Comparison of ENCODE assay signal across 12 cellular contexts in the genomic region with DNA sequence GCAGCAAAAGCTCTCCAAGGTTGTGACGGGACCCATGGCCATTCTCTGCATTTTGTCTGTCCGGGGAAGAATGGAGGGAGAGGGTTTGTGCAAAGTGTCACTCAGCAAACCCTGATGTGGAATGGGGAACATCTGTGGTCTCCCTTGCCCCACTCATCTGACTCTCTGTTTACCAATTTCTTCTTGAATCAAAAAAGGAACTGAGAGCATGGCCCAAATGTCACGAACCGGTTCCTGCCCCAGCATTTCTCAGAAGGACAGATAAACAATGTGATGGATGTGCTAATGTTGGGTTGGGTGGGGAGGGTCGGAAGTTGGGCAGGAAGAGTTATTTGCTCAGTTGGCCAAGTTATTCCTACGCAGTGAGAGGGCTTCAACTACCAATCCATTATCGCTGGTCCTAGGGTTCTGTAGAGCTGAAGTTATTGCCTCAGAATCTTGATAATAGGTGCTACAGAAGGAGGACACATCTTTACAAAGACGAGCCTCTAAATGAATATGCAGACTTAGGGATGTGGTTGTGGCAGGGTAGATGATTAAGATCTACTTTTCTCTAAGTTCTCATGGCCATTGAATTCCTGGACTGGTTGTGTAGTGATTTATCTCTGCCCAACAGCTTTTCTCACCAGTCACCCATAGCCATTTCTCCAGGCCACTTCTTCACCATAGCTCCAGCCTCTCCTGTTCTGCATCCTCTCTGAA. TPM values are rescaled to one million over a fixed set of nuclear protein-coding genes. Genes with fewer than 3 reads are reported as not detected.
A peak's percentile ranks its signal among the peaks of the same experiment; 100 is the strongest.
DNase-seq lines count a peak whose midpoint lies in the region; ATAC-seq and TF ChIP-seq lines count a peak whose summit lies in the region.
"Had no signal": no experiment of that assay in that cellular context is flagged by ENCODE, and none has a peak within 500 bp of the region (broad histone marks: within the 10 kb centered on the region; RNA-seq: fewer than 3 reads in every experiment).

No MANE protein-coding gene starts in this region.

- no peak overlapping the region for H3K4me3 Mint-ChIP-seq in activated naive CD8-positive, alpha-beta T cell treated with anti-CD3 and anti-CD28 coated beads, Interleukin-2, amount 10 ng/mL, durations not matched to agents 7 days and 5 days
- H3K4me3 Mint-ChIP-seq: activated CD4-positive, alpha-beta T cell treated with anti-CD3 and anti-CD28 coated beads for 36 hours had no signal

- no peak overlapping the region for H3K4me3 ChIP-seq in mucosa of descending colon

- H3K9me3 Mint-ChIP-seq in activated naive CD8-positive, alpha-beta T cell treated with anti-CD3 and anti-CD28 coated beads, Interleukin-2, amount 10 ng/mL, durations not matched to agents 7 days and 5 days, result no peaks in the 10 kb centered on the region

- POLR2A ChIA-PET in activated naive CD8-positive, alpha-beta T cell treated with anti-CD3 and anti-CD28 coated beads, Interleukin-2, amount 10 ng/mL, durations not matched to agents 7 days and 5 days (lab: Charles Lee), result interaction anchor here (1.7 to 6.3 kb wide), 2 partner anchors 9 to 14 kb away, joined by 7 to 55 read pairs; a partner anchor contains a TSS

- no peak for TF ChIP-seq CTCF in mucosa of descending colon (IDR thresholded peaks at IDR 0.05)

- H3K4me1 ChIP-seq in mucosa of descending colon (ENCODE audit: low read depth), result no peaks in the 10 kb centered on the region
- H3K4me1 ChIP-seq: BE2C had no signal

- H3K9me3 ChIP-seq in mucosa of descending colon, result no peaks in the 10 kb centered on the region
- H3K9me3 ChIP-seq: BE2C had no signal

- intact Hi-C loops in mucosa of descending colon (cut with DNase I, micrococcal nuclease), result loop anchor here in 1 of 2 donors (10.0 kb wide), 1 partner anchor 255 kb away; no protein-coding TSS in a partner anchor

- peaks cover 2% of the 10 kb centered on the region for H3K27me3 Mint-ChIP-seq in activated naive CD8-positive, alpha-beta T cell treated with anti-CD3 and anti-CD28 coated beads, Interleukin-2, amount 10 ng/mL, durations not matched to agents 7 days and 5 days

- H3K4me1 Mint-ChIP-seq in activated naive CD8-positive, alpha-beta T cell treated with anti-CD3 and anti-CD28 coated beads, Interleukin-2, amount 10 ng/mL, durations not matched to agents 7 days and 5 days, result peaks cover 51% of the 10 kb centered on the region

- H3K27ac Mint-ChIP-seq in activated naive CD8-positive, alpha-beta T cell treated with anti-CD3 and anti-CD28 coated beads, Interleukin-2, amount 10 ng/mL, durations not matched to agents 7 days and 5 days, result peak overlapping the region; percentile 37
- H3K27ac Mint-ChIP-seq: activated CD4-positive, alpha-beta T cell treated with anti-CD3 and anti-CD28 coated beads for 36 hours had no signal

- ATAC-seq in GM21576 (IDR thresholded peaks at IDR 0.05; ENCODE audit: unreplicated experiment) (peak; percentile 28), mucosa of descending colon (peak; percentile 56), HG02852 (IDR thresholded peaks at IDR 0.05; ENCODE audit: unreplicated experiment) (no peak)
- ATAC-seq in activated naive CD8-positive, alpha-beta T cell treated with anti-CD3 and anti-CD28 coated beads, Interleukin-2, amount 10 ng/mL, durations not matched to agents 7 days and 5 days (ENCODE audit: low read depth), result no peak
- ATAC-seq: activated CD4-positive, alpha-beta T cell treated with anti-CD3 and anti-CD28 coated beads for 36 hours had no signal

- peaks cover 2% of the 10 kb centered on the region for H3K36me3 Mint-ChIP-seq in activated naive CD8-positive, alpha-beta T cell treated with anti-CD3 and anti-CD28 coated beads, Interleukin-2, amount 10 ng/mL, durations not matched to agents 7 days and 5 days

- DNase-seq in CD1c-positive myeloid dendritic cell (ENCODE audit: extremely low spot score) (peak; percentile 92), mucosa of descending colon (peak in 1 of 3 donors; percentile 24), COLO668 (lab: John Stamatoyannopoulos, UW; ENCODE audit: unreplicated experiment) (no peak), NCI-H2081 treated with DMSO at 0.1 percent for 48 hours (lab: John Stamatoyannopoulos, UW) (no peak)
- DNase-seq in activated naive CD8-positive, alpha-beta T cell treated with anti-CD3 and anti-CD28 coated beads, Interleukin-2, amount 10 ng/mL, durations not matched to agents 7 days and 5 days, result no peak
- no peak for DNase-seq in activated CD8-positive, alpha-beta memory T cell treated with anti-CD3 and anti-CD28 coated beads for 24 hours
- DNase-seq: activated CD4-positive, alpha-beta T cell treated with anti-CD3 and anti-CD28 coated beads for 36 hours; BE2C; NCI-H187 treated with DMSO at 0.1 percent for 48 hours had no signal

- no peaks in the 10 kb centered on the region for H3K36me3 ChIP-seq in mucosa of descending colon (ENCODE audit: low read depth)
- H3K36me3 ChIP-seq: BE2C had no signal

RNA-seq across cellular contexts. Expression of a gene that starts 9.6 kb away (rescaled TPM):
- 10 to 100 TPM; 28.7 to 32.2 TPM for total RNA-seq in activated naive CD8-positive, alpha-beta T cell treated with anti-CD3 and anti-CD28 coated beads, Interleukin-2, amount 10 ng/mL, durations not matched to agents 7 days and 5 days
- total RNA-seq in mucosa of descending colon, result 10 to 100 TPM; 14.3 to 19.5 (median 15.1) TPM

RNA-seq across cellular contexts. Expression of a gene that starts 18.7 kb away (rescaled TPM):
- under 1 TPM; 0.74 to 0.97 TPM for total RNA-seq in activated naive CD8-positive, alpha-beta T cell treated with anti-CD3 and anti-CD28 coated beads, Interleukin-2, amount 10 ng/mL, durations not matched to agents 7 days and 5 days
- under 1 TPM in 1 of 3 donors, not detected in 2; 0.28 TPM for total RNA-seq in mucosa of descending colon
- total RNA-seq: activated CD4-positive, alpha-beta T cell treated with anti-CD3 and anti-CD28 coated beads for 36 hours had no signal

RNA-seq across cellular contexts. Expression of a gene that starts 26.1 kb away (rescaled TPM):
- total RNA-seq in activated naive CD8-positive, alpha-beta T cell treated with anti-CD3 and anti-CD28 coated beads, Interleukin-2, amount 10 ng/mL, durations not matched to agents 7 days and 5 days, result 10 to 100 TPM; 18.5 to 20.0 TPM
- total RNA-seq in mucosa of descending colon, result 10 to 100 TPM; 21.7 to 24.9 (median 24.5) TPM

RNA-seq across cellular contexts. Expression of a gene that starts 33.0 kb away (rescaled TPM):
- under 1 TPM; 0.17 to 0.51 TPM for total RNA-seq in activated naive CD8-positive, alpha-beta T cell treated with anti-CD3 and anti-CD28 coated beads, Interleukin-2, amount 10 ng/mL, durations not matched to agents 7 days and 5 days
- under 1 TPM in 2 of 3 donors, not detected in 1; 0.41 to 0.49 TPM for total RNA-seq in mucosa of descending colon
- total RNA-seq: activated CD4-positive, alpha-beta T cell treated with anti-CD3 and anti-CD28 coated beads for 36 hours; osteocyte had no signal

Comparison
In these comparisons a context has a peak if more than half of its experiments do, and no peak if none do; other contexts are left out.
1. ATAC-seq: peak in GM21576 (single experiment) and mucosa of descending colon (single experiment); none in activated naive CD8-positive, alpha-beta T cell treated with anti-CD3 and anti-CD28 coated beads, Interleukin-2, amount 10 ng/mL, durations not matched to agents 7 days and 5 days (single experiment) and HG02852 (single experiment).